In genomic region chr2:46164581-46165301, GRCh38 we compare ENCODE assay signal across 8 cellular contexts.
A peak's percentile ranks its signal among the peaks of the same experiment; 100 is the strongest.
DNase-seq lines count a peak whose midpoint lies in the region; ATAC-seq and TF ChIP-seq lines count a peak whose summit lies in the region.

No MANE protein-coding gene starts in this region.

- no peak for TF ChIP-seq POLR2A in gastrocnemius medialis (IDR thresholded peaks at IDR 0.05)
- no peak for TF ChIP-seq POLR2A in prostate gland (IDR thresholded peaks at IDR 0.05)

- ATAC-seq in gastrocnemius medialis, result peak; percentile 76 to 85
- ATAC-seq in activated T-cell treated with anti-CD3 and anti-CD28 coated beads, Interleukin-2, amount 50 U/mL, for 4 hours, result no peak

- H3K9me3 ChIP-seq in gastrocnemius medialis (no peaks in the 10 kb centered on the region), prostate gland (no peaks in the 10 kb centered on the region)

- H3K4me3 ChIP-seq in astrocyte of the cerebellum (ENCODE audit: low read depth, low read length) (no peak overlapping the region), gastrocnemius medialis (no peak overlapping the region), prostate gland (no peak overlapping the region)

- H3K36me3 Mint-ChIP-seq in activated T-cell treated with anti-CD3 and anti-CD28 coated beads, Interleukin-2, amount 50 U/mL, for 4 hours (ENCODE audit: insufficient read depth), result peaks cover 13% of the 10 kb centered on the region

- 54% methylated on average over 8 of the region's 10 CpGs for WGBS in prostate gland

- peak; percentile 95 for DNase-seq in GM04503 (ENCODE audit: low read depth)
- DNase-seq in astrocyte of the cerebellum (ENCODE audit: low read depth), result peak; percentile 92
- peak; percentile 99 for DNase-seq in iris pigment epithelial cell (ENCODE audit: low read depth)
- DNase-seq in gastrocnemius medialis, result peak; percentile 37 to 55
- no peak for DNase-seq in NCI-H1417 (lab: John Stamatoyannopoulos, UW)
- DNase-seq in prostate gland (ENCODE audit: low spot score), result no peak
- no peak for DNase-seq in activated T-cell treated with anti-CD3 and anti-CD28 coated beads, Interleukin-2, amount 50 U/mL, for 4 hours
- no peak for DNase-seq in NCI-H1105 (lab: John Stamatoyannopoulos, UW)

- H3K27me3 ChIP-seq in gastrocnemius medialis, result no peaks in the 10 kb centered on the region
- H3K27me3 ChIP-seq in prostate gland (replicated peaks; ENCODE audit: insufficient read depth), result no peaks in the 10 kb centered on the region

- H3K9me3 Mint-ChIP-seq in activated T-cell treated with anti-CD3 and anti-CD28 coated beads, Interleukin-2, amount 50 U/mL, for 4 hours, result no peaks in the 10 kb centered on the region

- H3K27me3 Mint-ChIP-seq in activated T-cell treated with anti-CD3 and anti-CD28 coated beads, Interleukin-2, amount 50 U/mL, for 4 hours (ENCODE audit: low read depth), result no peaks in the 10 kb centered on the region

- H3K27ac ChIP-seq in gastrocnemius medialis (peak overlapping the region; percentile 1 to 61 (median 54)), prostate gland (peak overlapping the region in 1 of 2 donors; percentile 10)

- in situ Hi-C loops in astrocyte of the cerebellum (cut with HindIII; ENCODE audit: low sequenced_read_pairs) (no loop called here), gastrocnemius medialis (cut with MboI; ENCODE audit: low sequenced_read_pairs in 4 of 4) (no loop called here)

- intact Hi-C loops in gastrocnemius medialis (cut with DNase I; ENCODE audit: low total_unique reads) (no loop called here), prostate gland (cut with DNase I) (loop anchor here (10.0 kb wide), 1 partner anchor 330 kb away; no protein-coding TSS in a partner anchor)

- H3K36me3 ChIP-seq in gastrocnemius medialis (peaks cover 0 to 7% of the 10 kb centered on the region in 2 donors), prostate gland (no peaks in the 10 kb centered on the region)

- H3K4me1 ChIP-seq in gastrocnemius medialis, result peaks cover 13 to 16% of the 10 kb centered on the region in 2 donors
- no peaks in the 10 kb centered on the region for H3K4me1 ChIP-seq in prostate gland (replicated peaks)

- H3K4me1 Mint-ChIP-seq in activated T-cell treated with anti-CD3 and anti-CD28 coated beads, Interleukin-2, amount 50 U/mL, for 4 hours (ENCODE audit: low read depth), result no peaks in the 10 kb centered on the region

- no peak overlapping the region for H3K4me3 Mint-ChIP-seq in activated T-cell treated with anti-CD3 and anti-CD28 coated beads, Interleukin-2, amount 50 U/mL, for 4 hours

- TF ChIP-seq CTCF in astrocyte of the cerebellum (IDR thresholded peaks at IDR 0.05; ENCODE audit: low read depth, low read length, missing control alignments) (no peak), gastrocnemius medialis (IDR thresholded peaks at IDR 0.05 in 4 of 5, conservative IDR thresholded peaks at IDR 0.05 in 1 of 5) (no peak), prostate gland (IDR thresholded peaks at IDR 0.05) (no peak)

Comparison
In these comparisons a context has a peak if more than half of its experiments do, and no peak if none do; other contexts are left out.
1. DNase-seq: peak in GM04503 (single experiment), astrocyte of the cerebellum (single experiment), iris pigment epithelial cell (single experiment) and gastrocnemius medialis (2 of 2); none in NCI-H1417 (0 of 3), prostate gland (single experiment), activated T-cell treated with anti-CD3 and anti-CD28 coated beads, Interleukin-2, amount 50 U/mL, for 4 hours (single experiment) and NCI-H1105 (single experiment).
2. ATAC-seq: peak in gastrocnemius medialis (2 of 2); none in activated T-cell treated with anti-CD3 and anti-CD28 coated beads, Interleukin-2, amount 50 U/mL, for 4 hours (0 of 2).